ENCODE assay signal across 23 cellular contexts in genomic region chr10:72235544-72236279, GRCh38. TPM values are rescaled to one million over a fixed set of nuclear protein-coding genes. Genes with fewer than 3 reads are reported as not detected.
A peak's percentile ranks its signal among the peaks of the same experiment; 100 is the strongest.
DNase-seq lines count a peak whose midpoint lies in the region; ATAC-seq lines count a peak whose summit lies in the region.
"Had no signal": no experiment of that assay in that cellular context is flagged by ENCODE, and none has a peak within 500 bp of the region (broad histone marks: within the 10 kb centered on the region; RNA-seq: fewer than 3 reads in every experiment).

No MANE protein-coding gene starts in this region.

- no peaks in the 10 kb centered on the region for H3K9me3 Mint-ChIP-seq in activated CD8-positive, alpha-beta memory T cell treated with anti-CD3 and anti-CD28 coated beads, Interleukin-2, amount 10 ng/mL, durations not matched to agents 7 days and 5 days (ENCODE audit: low read depth)
- H3K9me3 Mint-ChIP-seq in activated naive CD8-positive, alpha-beta T cell (ENCODE audit: low read depth) = no peaks in the 10 kb centered on the region
- no peaks in the 10 kb centered on the region for H3K9me3 Mint-ChIP-seq in stimulated activated effector memory CD8-positive, alpha-beta T cell treated with anti-CD3 and anti-CD28 coated beads, Interleukin-12 subunit alpha, Interleukin-12 subunit beta, amount 100 ng/mL, for 72 hours
- H3K9me3 Mint-ChIP-seq: CD4-positive, alpha-beta T cell; central memory CD8-positive, alpha-beta T cell had no signal

- H3K4me3 ChIP-seq in right cardiac atrium (ENCODE audit: low read length) = no peak overlapping the region
- H3K4me3 ChIP-seq: GM12878, stomach, upper lobe of right lung had no signal

- H3K27me3 Mint-ChIP-seq in activated CD8-positive, alpha-beta memory T cell treated with anti-CD3 and anti-CD28 coated beads, Interleukin-2, amount 10 ng/mL, durations not matched to agents 7 days and 5 days = no peaks in the 10 kb centered on the region
- H3K27me3 Mint-ChIP-seq in activated naive CD8-positive, alpha-beta T cell = no peaks in the 10 kb centered on the region
- H3K27me3 Mint-ChIP-seq: CD4-positive, alpha-beta T cell; central memory CD8-positive, alpha-beta T cell had no signal

- peak overlapping the region; percentile 45 for H3K27ac ChIP-seq in right cardiac atrium (ENCODE audit: low read length)
- H3K27ac ChIP-seq: neutrophil, upper lobe of right lung had no signal

- H3K36me3 Mint-ChIP-seq in activated CD8-positive, alpha-beta memory T cell treated with anti-CD3 and anti-CD28 coated beads, Interleukin-2, amount 10 ng/mL, durations not matched to agents 7 days and 5 days = peaks cover 37% of the 10 kb centered on the region
- H3K36me3 Mint-ChIP-seq in activated naive CD8-positive, alpha-beta T cell = peaks cover 10% of the 10 kb centered on the region
- peaks cover 65% of the 10 kb centered on the region for H3K36me3 Mint-ChIP-seq in stimulated activated effector memory CD8-positive, alpha-beta T cell treated with anti-CD3 and anti-CD28 coated beads, Interleukin-12 subunit alpha, Interleukin-12 subunit beta, amount 100 ng/mL, for 72 hours

- WGBS in right cardiac atrium = 84% methylated on average over 6 of the region's 6 CpGs

- peaks cover 2% of the 10 kb centered on the region for H3K4me1 Mint-ChIP-seq in activated CD8-positive, alpha-beta memory T cell treated with anti-CD3 and anti-CD28 coated beads, Interleukin-2, amount 10 ng/mL, durations not matched to agents 7 days and 5 days
- H3K4me1 Mint-ChIP-seq in activated naive CD8-positive, alpha-beta T cell (ENCODE audit: low read depth) = peaks cover 15% of the 10 kb centered on the region
- peaks cover 9% of the 10 kb centered on the region for H3K4me1 Mint-ChIP-seq in stimulated activated effector memory CD8-positive, alpha-beta T cell treated with anti-CD3 and anti-CD28 coated beads, Interleukin-12 subunit alpha, Interleukin-12 subunit beta, amount 100 ng/mL, for 72 hours

- H3K4me3 Mint-ChIP-seq in activated CD8-positive, alpha-beta memory T cell treated with anti-CD3 and anti-CD28 coated beads, Interleukin-2, amount 10 ng/mL, durations not matched to agents 7 days and 5 days = no peak overlapping the region
- no peak overlapping the region for H3K4me3 Mint-ChIP-seq in activated naive CD8-positive, alpha-beta T cell
- H3K4me3 Mint-ChIP-seq in stimulated activated effector memory CD8-positive, alpha-beta T cell treated with anti-CD3 and anti-CD28 coated beads, Interleukin-12 subunit alpha, Interleukin-12 subunit beta, amount 100 ng/mL, for 72 hours = no peak overlapping the region
- H3K4me3 Mint-ChIP-seq: CD4-positive, alpha-beta T cell; central memory CD8-positive, alpha-beta T cell had no signal

- peak overlapping the region; percentile 1 for H3K27ac Mint-ChIP-seq in activated CD8-positive, alpha-beta memory T cell treated with anti-CD3 and anti-CD28 coated beads, Interleukin-2, amount 10 ng/mL, durations not matched to agents 7 days and 5 days
- peak overlapping the region; percentile 42 for H3K27ac Mint-ChIP-seq in activated naive CD8-positive, alpha-beta T cell
- peak overlapping the region; percentile 73 for H3K27ac Mint-ChIP-seq in stimulated activated effector memory CD8-positive, alpha-beta T cell treated with anti-CD3 and anti-CD28 coated beads, Interleukin-12 subunit alpha, Interleukin-12 subunit beta, amount 100 ng/mL, for 72 hours
- H3K27ac Mint-ChIP-seq: CD4-positive, alpha-beta T cell had no signal

- H3K9me3 ChIP-seq in right cardiac atrium (ENCODE audit: control insufficient read depth, low read length) = no peaks in the 10 kb centered on the region
- H3K9me3 ChIP-seq: neutrophil, stomach, upper lobe of right lung had no signal

- no peaks in the 10 kb centered on the region for H3K27me3 ChIP-seq in right cardiac atrium (ENCODE audit: control insufficient read depth, insufficient read depth)
- H3K27me3 ChIP-seq: neutrophil, stomach, upper lobe of right lung had no signal

- no peak for DNase-seq in activated CD8-positive, alpha-beta memory T cell treated with anti-CD3 and anti-CD28 coated beads, Interleukin-2, amount 10 ng/mL, durations not matched to agents 7 days and 5 days
- DNase-seq in activated CD8-positive, alpha-beta memory T cell treated with anti-CD3 and anti-CD28 coated beads, Interleukin-2, amount 50 U/mL, for 48 hours = no peak
- no peak for DNase-seq in right cardiac atrium
- no peak for DNase-seq in stimulated activated effector memory CD8-positive, alpha-beta T cell treated with anti-CD3 and anti-CD28 coated beads, Interleukin-12 subunit alpha, Interleukin-12 subunit beta, amount 100 ng/mL, for 72 hours (ENCODE audit: low spot score in 2 of 2)
- no peak for DNase-seq in DMS114 treated with DMSO at 0.1 percent for 48 hours (lab: John Stamatoyannopoulos, UW; ENCODE audit: unreplicated experiment)
- no peak for DNase-seq in nucleus accumbens (lab: John Stamatoyannopoulos, UW)
- DNase-seq: ACHN; activated CD4-positive, alpha-beta T cell treated with anti-CD3 and anti-CD28 coated beads, Interleukin-2, amount 50 U/mL, for 4 hours; amniotic stem cell; CD4-positive, alpha-beta T cell; DMS53; erythroblast; NCI-H2107; NCI-H526; retina; SHP77; stomach had no signal

- intact Hi-C loops in right cardiac atrium (cut with DNase I) = no loop called here

- ATAC-seq in activated CD8-positive, alpha-beta memory T cell treated with anti-CD3 and anti-CD28 coated beads, Interleukin-2, amount 10 ng/mL, durations not matched to agents 7 days and 5 days = no peak
- ATAC-seq in right cardiac atrium = no peak
- no peak for ATAC-seq in stimulated activated effector memory CD8-positive, alpha-beta T cell treated with anti-CD3 and anti-CD28 coated beads, Interleukin-12 subunit alpha, Interleukin-12 subunit beta, amount 100 ng/mL, for 72 hours
- ATAC-seq in GM19397 (IDR thresholded peaks at IDR 0.05; ENCODE audit: unreplicated experiment) = no peak
- ATAC-seq: GM12878, upper lobe of right lung had no signal

- H3K4me1 ChIP-seq in right cardiac atrium (ENCODE audit: control insufficient read depth, insufficient read depth, low read length) = no peaks in the 10 kb centered on the region

- CTCF ChIA-PET in activated CD8-positive, alpha-beta memory T cell treated with anti-CD3 and anti-CD28 coated beads, Interleukin-2, amount 10 ng/mL, durations not matched to agents 7 days and 5 days (lab: Charles Lee) = interaction anchor here (1.0 to 2.7 kb wide), 4 partner anchors 13 to 102 kb away, joined by 3 to 15 read pairs (median 4); partner anchors contain the start of genes ANAPC16 and ASCC1

RNA-seq across cellular contexts. Expression of gene ASCC1, which starts 19.6 kb away (rescaled TPM):
- 10 to 100 TPM; 34.9 to 36.8 TPM for total RNA-seq in activated CD8-positive, alpha-beta memory T cell treated with anti-CD3 and anti-CD28 coated beads, Interleukin-2, amount 10 ng/mL, durations not matched to agents 7 days and 5 days
- total RNA-seq in right cardiac atrium = 10 to 100 TPM; 27.6 to 37.9 (median 32.8) TPM
- polyA plus RNA-seq in right cardiac atrium = 26.0 TPM

RNA-seq across cellular contexts. Expression of gene ANAPC16, which starts 19.9 kb away (rescaled TPM):
- 10 to 100 TPM; 61.4 to 67.6 TPM for total RNA-seq in activated CD8-positive, alpha-beta memory T cell treated with anti-CD3 and anti-CD28 coated beads, Interleukin-2, amount 10 ng/mL, durations not matched to agents 7 days and 5 days
- total RNA-seq in right cardiac atrium = 100 to 1,000 TPM; 190 to 236 (median 223) TPM
- 287 TPM for polyA plus RNA-seq in right cardiac atrium

RNA-seq across cellular contexts. Expression of gene DDIT4, which starts 38.0 kb away (rescaled TPM):
- 100 to 1,000 TPM; 291 to 293 TPM for total RNA-seq in activated CD8-positive, alpha-beta memory T cell treated with anti-CD3 and anti-CD28 coated beads, Interleukin-2, amount 10 ng/mL, durations not matched to agents 7 days and 5 days
- 100 to 1,000 TPM in 1 of 4 donors, 10 to 100 TPM in 3; 33.0 to 113 (median 76.5) TPM for total RNA-seq in right cardiac atrium
- polyA plus RNA-seq in right cardiac atrium = 53.6 TPM

Comparison
In these comparisons a context has a peak if more than half of its experiments do, and no peak if none do; other contexts are left out.
1. H3K27ac Mint-ChIP-seq: peak in every context shown above with its lines; median percentile 73 in stimulated activated effector memory CD8-positive, alpha-beta T cell treated with anti-CD3 and anti-CD28 coated beads, Interleukin-12 subunit alpha, Interleukin-12 subunit beta, amount 100 ng/mL, for 72 hours; 42 in activated naive CD8-positive, alpha-beta T cell; 1 in activated CD8-positive, alpha-beta memory T cell treated with anti-CD3 and anti-CD28 coated beads, Interleukin-2, amount 10 ng/mL, durations not matched to agents 7 days and 5 days.